In the genomic region with DNA sequence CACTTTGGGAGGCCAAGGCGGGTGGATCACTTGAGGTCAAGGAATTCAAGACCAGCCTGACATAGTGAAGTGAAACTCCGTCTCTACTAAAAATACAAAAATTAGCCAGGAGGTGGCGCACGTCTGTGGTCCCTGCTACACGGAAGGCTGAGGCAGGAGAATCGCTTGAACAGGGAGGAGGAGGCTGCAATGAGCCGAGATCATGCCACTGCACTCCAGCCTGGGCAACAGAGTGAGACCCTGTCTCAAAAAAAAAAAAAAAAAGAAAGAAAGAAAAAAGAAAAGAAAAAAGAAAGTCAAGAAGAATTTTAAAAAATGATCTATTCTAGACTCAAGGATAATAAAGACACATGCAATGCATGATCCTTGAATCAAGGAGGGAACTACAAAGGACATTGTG, we compare ENCODE assay signal across 8 cellular contexts. TPM values are rescaled to one million over a fixed set of nuclear protein-coding genes. Genes with fewer than 3 reads are reported as not detected.
DNase-seq lines count a peak whose midpoint lies in the region; ATAC-seq and TF ChIP-seq lines count a peak whose summit lies in the region.
"Not testable (repeated sequence)": the region's sequence is repeated elsewhere in the genome, so short reads cannot be mapped to it uniquely, and the experiment has no call there.

No MANE protein-coding gene starts in this region.

- H3K27ac ChIP-seq in WERI-Rb-1 = not testable (repeated sequence)

- not testable (repeated sequence) for H3K4me3 ChIP-seq in WERI-Rb-1 (ENCODE audit: low read depth, low read length)

- not testable (repeated sequence) for H3K27me3 ChIP-seq in WERI-Rb-1 (ENCODE audit: insufficient read depth, low read depth, severe bottlenecking)

- peak; percentile 53 for ATAC-seq in HG02970 (IDR thresholded peaks at IDR 0.05; ENCODE audit: low FRiP score, unreplicated experiment)
- peak; percentile 61 for ATAC-seq in stimulated activated memory B cell treated with anti-CD40 and anti-IgM and Interleukin-4, amounts not matched to agents 10 μg/mL and 1 μg/mL and 100 μg/mL, for 72 hours

- not testable (repeated sequence) for H3K4me1 Mint-ChIP-seq in neural crest cell; stimulated activated memory B cell treated with anti-CD40 and anti-IgM and Interleukin-4, amounts not matched to agents 10 μg/mL and 1 μg/mL and 100 μg/mL, for 72 hours

- peak; percentile 78 for DNase-seq in DMS 273 (lab: John Stamatoyannopoulos, UW; ENCODE audit: unreplicated experiment)
- DNase-seq in NCI-H526 treated with DMSO at 0.1 percent for 48 hours (lab: John Stamatoyannopoulos, UW) = peak; percentile 25
- peak; percentile 76 for DNase-seq in WERI-Rb-1
- peak; percentile 53 for DNase-seq in amniotic epithelial cell (ENCODE audit: low read depth)
- DNase-seq in glomerular endothelial cell (ENCODE audit: extremely low read depth, low read depth, low spot score) = peak; percentile 33
- DNase-seq in neural crest cell (ENCODE audit: low read depth, low spot score) = peak; percentile 58

- H3K36me3 Mint-ChIP-seq in neural crest cell (ENCODE audit: low read depth); stimulated activated memory B cell treated with anti-CD40 and anti-IgM and Interleukin-4, amounts not matched to agents 10 μg/mL and 1 μg/mL and 100 μg/mL, for 72 hours: not testable (repeated sequence)

- not testable (repeated sequence) for H3K27me3 Mint-ChIP-seq in neural crest cell (ENCODE audit: low read depth)
- peaks cover 34% of the 10 kb centered on the region for H3K27me3 Mint-ChIP-seq in stimulated activated memory B cell treated with anti-CD40 and anti-IgM and Interleukin-4, amounts not matched to agents 10 μg/mL and 1 μg/mL and 100 μg/mL, for 72 hours

- TF ChIP-seq CTCF in WERI-Rb-1 (IDR thresholded peaks at IDR 0.05; ENCODE audit: low read depth, low read length) (peak; percentile 78), neural crest cell (conservative IDR thresholded peaks at IDR 0.05) (peak; percentile 74)

- H3K4me3 Mint-ChIP-seq in neural crest cell; stimulated activated memory B cell treated with anti-CD40 and anti-IgM and Interleukin-4, amounts not matched to agents 10 μg/mL and 1 μg/mL and 100 μg/mL, for 72 hours: not testable (repeated sequence)

- not testable (repeated sequence) for H3K9me3 Mint-ChIP-seq in neural crest cell; stimulated activated memory B cell treated with anti-CD40 and anti-IgM and Interleukin-4, amounts not matched to agents 10 μg/mL and 1 μg/mL and 100 μg/mL, for 72 hours

- H3K27ac Mint-ChIP-seq in neural crest cell (ENCODE audit: unreplicated experiment); stimulated activated memory B cell treated with anti-CD40 and anti-IgM and Interleukin-4, amounts not matched to agents 10 μg/mL and 1 μg/mL and 100 μg/mL, for 72 hours: not testable (repeated sequence)

- H3K9me3 ChIP-seq in WERI-Rb-1 (ENCODE audit: severe bottlenecking) = not testable (repeated sequence)

- H3K36me3 ChIP-seq in WERI-Rb-1 = not testable (repeated sequence)

RNA-seq across cellular contexts. Expression of a gene that starts 32.8 kb away (rescaled TPM):
- 0.10 TPM in 1 of 2 replicates, not detected in the other for total RNA-seq in glomerular endothelial cell
- 1.5 and 1.6 TPM in 2 replicates for total RNA-seq in neural crest cell

RNA-seq across cellular contexts. Expression of a gene that starts 36.0 kb away (rescaled TPM):
- not detected in 2 replicates for total RNA-seq in glomerular endothelial cell
- not detected in 2 replicates for total RNA-seq in neural crest cell

RNA-seq across cellular contexts. Expression of a gene that starts 46.8 kb away (rescaled TPM):
- total RNA-seq in glomerular endothelial cell = not detected in 2 replicates
- total RNA-seq in neural crest cell = not detected in 2 replicates

Comparison
In these comparisons a context has a peak if more than half of its experiments do, and no peak if none do; other contexts are left out.
1. DNase-seq: peak in every context shown above with its lines; median percentile 78 in DMS 273; 76 in WERI-Rb-1; 58 in neural crest cell; 53 in amniotic epithelial cell; 33 in glomerular endothelial cell; 25 in NCI-H526 treated with DMSO at 0.1 percent for 48 hours.